In the genomic region with DNA sequence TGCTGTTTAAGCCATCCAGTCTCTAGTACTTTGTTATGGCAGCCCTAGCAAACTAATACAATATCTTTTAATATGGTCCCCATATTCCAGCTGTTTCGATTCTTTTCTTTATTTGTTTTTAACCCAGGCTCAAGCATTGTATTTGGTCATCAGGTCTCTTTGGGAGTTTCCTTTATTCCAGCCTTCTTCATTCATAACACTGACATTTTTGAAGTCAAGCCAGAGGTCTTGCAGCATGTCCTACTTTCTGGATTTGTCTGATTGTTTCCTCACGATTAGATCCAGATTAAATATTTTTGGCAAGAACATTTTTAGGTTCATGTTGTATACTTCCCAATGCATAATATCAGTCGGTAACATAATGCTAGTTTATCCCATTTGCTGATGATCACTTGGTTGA, we compare ENCODE assay signal across 24 cellular contexts. TPM values are rescaled to one million over a fixed set of nuclear protein-coding genes. Genes with fewer than 3 reads are reported as not detected.
A peak's percentile ranks its signal among the peaks of the same experiment; 100 is the strongest.
DNase-seq lines count a peak whose midpoint lies in the region; ATAC-seq and TF ChIP-seq lines count a peak whose summit lies in the region.
"Had no signal": no experiment of that assay in that cellular context is flagged by ENCODE, and none has a peak within 500 bp of the region (broad histone marks: within the 10 kb centered on the region; RNA-seq: fewer than 3 reads in every experiment).

No MANE protein-coding gene starts in this region.

- no peak overlapping the region for H4K91ac ChIP-seq in H9 (ENCODE audit: insufficient read length, low read depth, low read length)

- no peak overlapping the region for H3K4me2 ChIP-seq in H9 (ENCODE audit: insufficient read depth, insufficient read length, low read length)
- H3K4me2 ChIP-seq: BLaER1 had no signal

- H3K23me2 ChIP-seq in H9 (ENCODE audit: insufficient read length, low read depth, low read length, poor library complexity, severe bottlenecking): no peaks in the 10 kb centered on the region

- no peaks in the 10 kb centered on the region for H3K9me3 Mint-ChIP-seq in H9
- H3K9me3 Mint-ChIP-seq: activated CD8-positive, alpha-beta T cell treated with anti-CD3 and anti-CD28 coated beads for 36 hours; activated naive CD4-positive, alpha-beta T cell treated with anti-CD3 and anti-CD28 coated beads, Interleukin-2, amount 50 U/mL, for 24 hours; activated T-helper 2 cell treated with anti-CD3 and anti-CD28 coated beads, Interferon-gamma antibody, Interleukin-2, Interleukin-4, amounts not matched to agents 10 μg/mL and 5 μg/mL and 100 μg/mL, durations not matched to agents 14 hours and 24 hours and 36 hours; nephron; stimulated activated naive B cell treated with anti-CD40 and anti-IgM and Interleukin-4, amounts not matched to agents 10 μg/mL and 1 μg/mL and 100 μg/mL, for 72 hours had no signal

- H3K4me3 Mint-ChIP-seq in H9: no peak overlapping the region
- H3K4me3 Mint-ChIP-seq: activated CD8-positive, alpha-beta T cell treated with anti-CD3 and anti-CD28 coated beads for 36 hours; activated naive CD4-positive, alpha-beta T cell treated with anti-CD3 and anti-CD28 coated beads, Interleukin-2, amount 50 U/mL, for 24 hours; nephron; stimulated activated naive B cell treated with anti-CD40 and anti-IgM and Interleukin-4, amounts not matched to agents 10 μg/mL and 1 μg/mL and 100 μg/mL, for 72 hours had no signal

- no peak overlapping the region for H4K8ac ChIP-seq in H9 (replicated peaks; ENCODE audit: insufficient read length, low read depth, low read length)

- H2BK12ac ChIP-seq in H9 (ENCODE audit: insufficient read length, low read depth, low read length): no peak overlapping the region

- H3K56ac ChIP-seq in H9 (ENCODE audit: insufficient read length, low read depth, low read length): no peak overlapping the region

- no peaks in the 10 kb centered on the region for H3K27me3 Mint-ChIP-seq in H9 (ENCODE audit: low read depth)
- H3K27me3 Mint-ChIP-seq: activated CD8-positive, alpha-beta T cell treated with anti-CD3 and anti-CD28 coated beads for 36 hours; activated naive CD4-positive, alpha-beta T cell treated with anti-CD3 and anti-CD28 coated beads, Interleukin-2, amount 50 U/mL, for 24 hours; stimulated activated naive B cell treated with anti-CD40 and anti-IgM and Interleukin-4, amounts not matched to agents 10 μg/mL and 1 μg/mL and 100 μg/mL, for 72 hours had no signal

- H3K4me1 ChIP-seq in right atrium auricular region (peaks cover 0 to 53% of the 10 kb centered on the region in 2 donors), H9 (ENCODE audit: insufficient read depth, low read length) (peaks cover 11% of the 10 kb centered on the region; the same call in 1 of the 2 replicates)

- no peak overlapping the region for H3K4ac ChIP-seq in H9 (ENCODE audit: low read depth, low read length)

- H3K27ac Mint-ChIP-seq in H9: no peak overlapping the region
- H3K27ac Mint-ChIP-seq: activated CD8-positive, alpha-beta T cell treated with anti-CD3 and anti-CD28 coated beads for 36 hours; activated naive CD4-positive, alpha-beta T cell treated with anti-CD3 and anti-CD28 coated beads, Interleukin-2, amount 50 U/mL, for 24 hours; activated T-helper 2 cell treated with anti-CD3 and anti-CD28 coated beads, Interferon-gamma antibody, Interleukin-2, Interleukin-4, amounts not matched to agents 10 μg/mL and 5 μg/mL and 100 μg/mL, durations not matched to agents 14 hours and 24 hours and 36 hours; nephron; stimulated activated naive B cell treated with anti-CD40 and anti-IgM and Interleukin-4, amounts not matched to agents 10 μg/mL and 1 μg/mL and 100 μg/mL, for 72 hours had no signal

- no peak overlapping the region for H3K9ac ChIP-seq in H9 (ENCODE audit: extremely low read depth, insufficient read length, low read length)
- H3K9ac ChIP-seq: BLaER1 had no signal

- H3K79me1 ChIP-seq in H9 (ENCODE audit: insufficient read depth, low read depth, low read length, poor library complexity, severe bottlenecking): no peaks in the 10 kb centered on the region

- no peaks in the 10 kb centered on the region for H4K20me1 ChIP-seq in H9 (ENCODE audit: control insufficient read depth, insufficient read depth, insufficient read length)

- no peak overlapping the region for H3T11ph ChIP-seq in H9 (ENCODE audit: low read length)

- H2AK5ac ChIP-seq in H9 (ENCODE audit: insufficient read length, low read length): no peak overlapping the region

- H2AFZ ChIP-seq in H9 (ENCODE audit: low read length): no peak overlapping the region

- H3K23ac ChIP-seq in H9 (ENCODE audit: insufficient read length, low read depth, low read length): no peak overlapping the region

- H3K14ac ChIP-seq in H9 (ENCODE audit: insufficient read depth, low read length): no peak overlapping the region

- no peak overlapping the region for H2BK15ac ChIP-seq in H9 (ENCODE audit: low read depth, low read length)

- no peaks in the 10 kb centered on the region for H3K27me3 ChIP-seq in right atrium auricular region
- no peaks in the 10 kb centered on the region for H3K27me3 ChIP-seq in H9 (ENCODE audit: insufficient read depth, low read length)
- H3K27me3 ChIP-seq: BLaER1, ovary, sigmoid colon, upper lobe of right lung had no signal

- peaks cover 2 to 5% (median 5%) of the 10 kb centered on the region in 3 experiments; a peak in 4 of 7 replicates for H3K36me3 Mint-ChIP-seq in H9 (ENCODE audit: insufficient read depth in 1 of 3, low read depth in 3 of 3)

- H3K27ac ChIP-seq in right atrium auricular region (peak overlapping the region; percentile 22 to 32), H9 (ENCODE audit: insufficient read length, low read depth, low read length) (no peak overlapping the region)
- H3K27ac ChIP-seq: BLaER1, ovary, upper lobe of right lung had no signal

- H2BK20ac ChIP-seq in H9 (ENCODE audit: low read depth, low read length, poor library complexity, severe bottlenecking): no peak overlapping the region

- peak; percentile 63 for DNase-seq in AG10803 (ENCODE audit: low read depth)
- DNase-seq in amniotic epithelial cell (ENCODE audit: low read depth): peak; percentile 80
- DNase-seq in fibroblast of mammary gland (ENCODE audit: low read depth): peak; percentile 71
- DNase-seq in right atrium auricular region (ENCODE audit: low spot score): no peak
- no peak for DNase-seq in H9
- DNase-seq in SKM-1 treated with dmso at 0.1 percent for 144 hours (lab: John Stamatoyannopoulos, UW; ENCODE audit: unreplicated experiment): no peak
- DNase-seq: activated CD8-positive, alpha-beta T cell treated with anti-CD3 and anti-CD28 coated beads for 36 hours; GF-D8; KG1; MM.1S; NCI-H2029 treated with DMSO at 0.1 percent for 48 hours; ovary; sigmoid colon; stimulated activated CD4-positive, alpha-beta T cell treated with anti-CD3 and anti-CD28 coated beads, Interleukin-15, amount 100 ng/mL, for 24 hours; stimulated activated naive B cell treated with anti-CD40 and anti-IgM and Interleukin-4, amounts not matched to agents 10 μg/mL and 1 μg/mL and 100 μg/mL, for 72 hours; upper lobe of right lung had no signal

- no peaks in the 10 kb centered on the region for H3K36me3 ChIP-seq in right atrium auricular region
- H3K36me3 ChIP-seq: ovary, sigmoid colon, upper lobe of right lung had no signal

- no peak for TF ChIP-seq CTCF in AG10803 (conservative IDR thresholded peaks at IDR 0.05; ENCODE audit: low read length)
- no peak for TF ChIP-seq CTCF in fibroblast of mammary gland (conservative IDR thresholded peaks at IDR 0.05; ENCODE audit: control insufficient read depth, insufficient read depth, low read depth, low read length)
- TF ChIP-seq CTCF in right atrium auricular region (IDR thresholded peaks at IDR 0.05): no peak
- TF ChIP-seq CTCF in H9 (conservative IDR thresholded peaks at IDR 0.05): no peak

- H2BK120ac ChIP-seq in H9 (ENCODE audit: low read depth, low read length, poor library complexity, severe bottlenecking): no peak overlapping the region

- ATAC-seq in HG03039 (IDR thresholded peaks at IDR 0.05; ENCODE audit: unreplicated experiment): no peak
- no peak for ATAC-seq in HG02973 (IDR thresholded peaks at IDR 0.05; ENCODE audit: unreplicated experiment)
- ATAC-seq: activated CD8-positive, alpha-beta T cell treated with anti-CD3 and anti-CD28 coated beads for 36 hours; SK-N-SH treated with all-trans-retinoic acid at 6 μM for 48 hours; stimulated activated naive B cell treated with anti-CD40 and anti-IgM and Interleukin-4, amounts not matched to agents 10 μg/mL and 1 μg/mL and 100 μg/mL, for 72 hours; upper lobe of right lung had no signal

- no peak overlapping the region for H3K18ac ChIP-seq in H9 (ENCODE audit: insufficient read length, low read depth, low read length)

- no peaks in the 10 kb centered on the region for H3K9me3 ChIP-seq in right atrium auricular region
- no peaks in the 10 kb centered on the region for H3K9me3 ChIP-seq in H9 (ENCODE audit: control insufficient read depth, low read depth, low read length)
- H3K9me3 ChIP-seq: BLaER1, ovary, sigmoid colon, upper lobe of right lung had no signal

- H4K5ac ChIP-seq in H9 (ENCODE audit: insufficient read length, low read depth, low read length): no peak overlapping the region

- H2BK5ac ChIP-seq in H9 (ENCODE audit: insufficient read length, low read length): no peak overlapping the region

- H3K79me2 ChIP-seq in H9 (ENCODE audit: insufficient read depth, low read length): peaks cover 4% of the 10 kb centered on the region; the same call in 1 of the 2 replicates

- H3K4me3 ChIP-seq in AG10803 (ENCODE audit: low read length) (no peak overlapping the region), fibroblast of mammary gland (ENCODE audit: control insufficient read depth, low read depth, low read length) (no peak overlapping the region), right atrium auricular region (no peak overlapping the region)
- H3K4me3 ChIP-seq: BLaER1, lung, ovary, sigmoid colon, upper lobe of right lung had no signal

- peaks cover 47 to 48% of the 10 kb centered on the region in 2 experiments for H3K4me1 Mint-ChIP-seq in H9

- no CpG with 5 or more reads among the region's 3 CpGs for WGBS in H9 (ENCODE audit: extremely low coverage, insufficient read length, low lambda C conversion rate)

RNA-seq across cellular contexts. Expression of gene SLC25A13, which starts 11.8 kb away (rescaled TPM):
- total RNA-seq in right atrium auricular region (10 to 100 TPM in 1 of 2 donors, 1 to 10 TPM in 1; 8.1 to 11.0 TPM), H9 (2021) (68.9 and 71.7 TPM in 2 replicates)

Comparison
In these comparisons a context has a peak if more than half of its experiments do, and no peak if none do; other contexts are left out.
1. DNase-seq: peak in AG10803 (single experiment), amniotic epithelial cell (single experiment) and fibroblast of mammary gland (single experiment); none in right atrium auricular region (single experiment), H9 (single experiment) and SKM-1 treated with dmso at 0.1 percent for 144 hours (single experiment).